In the genomic region with DNA sequence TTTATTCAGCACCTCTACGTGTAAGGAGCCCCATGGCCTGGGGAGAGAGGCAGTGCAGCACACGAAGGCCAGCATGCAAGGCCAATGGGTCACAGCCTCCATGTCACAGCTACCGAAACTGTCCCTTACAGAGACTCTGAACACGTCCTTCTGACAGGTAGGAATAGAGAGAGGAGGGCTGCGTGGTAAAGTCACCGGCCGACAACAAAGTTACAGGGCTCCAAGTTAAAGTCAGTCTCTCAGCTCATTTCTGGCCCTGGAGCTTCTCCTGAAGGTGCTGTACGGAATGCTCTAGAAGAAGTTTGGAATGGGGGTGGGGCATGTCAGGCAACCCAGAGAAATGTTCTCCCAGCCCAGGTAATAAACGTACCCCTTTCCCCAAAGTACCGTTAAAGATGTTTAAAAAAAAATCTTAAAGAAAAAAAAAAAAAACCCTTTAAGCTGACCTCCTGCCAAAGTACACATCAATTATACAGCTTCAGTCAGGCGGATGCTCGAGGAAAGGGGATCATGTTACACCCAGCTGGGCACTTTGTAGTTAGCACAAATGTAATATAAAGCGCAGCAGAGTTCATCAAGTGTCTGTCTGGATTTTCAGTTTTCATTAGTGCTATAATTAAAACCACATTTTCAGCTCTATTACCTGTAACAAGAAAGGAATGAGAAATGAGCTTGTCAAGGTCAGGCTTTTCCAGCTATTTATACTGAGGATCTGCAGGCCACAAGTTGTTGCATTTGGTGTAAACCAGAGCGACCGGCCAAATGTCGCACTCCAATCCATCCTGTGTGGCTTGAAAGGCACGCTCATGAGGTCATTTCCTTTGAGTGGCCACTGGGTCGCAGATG, we compare ENCODE assay signal across 12 cellular contexts. TPM values are rescaled to one million over a fixed set of nuclear protein-coding genes. Genes with fewer than 3 reads are reported as not detected.
DNase-seq lines count a peak whose midpoint lies in the region; ATAC-seq and TF ChIP-seq lines count a peak whose summit lies in the region.
"Had no signal": no experiment of that assay in that cellular context is flagged by ENCODE, and none has a peak within 500 bp of the region (broad histone marks: within the 10 kb centered on the region; RNA-seq: fewer than 3 reads in every experiment).

No MANE protein-coding gene starts in this region.

- DNase-seq in NCI-H2227 (lab: John Stamatoyannopoulos, UW; ENCODE audit: unreplicated experiment) = peak; percentile 16
- no peak for DNase-seq in NCI-H2227 treated with DMSO at 0.1 percent for 48 hours (lab: John Stamatoyannopoulos, UW)
- DNase-seq in NCI-H526 treated with DMSO at 0.1 percent for 48 hours (lab: John Stamatoyannopoulos, UW) = peak; percentile 15
- peak; percentile 28 for DNase-seq in fibroblast of the aortic adventitia (ENCODE audit: low read depth)
- DNase-seq in upper lobe of right lung = no peak
- DNase-seq in stimulated activated CD4-positive, alpha-beta T cell treated with anti-CD3 and anti-CD28 coated beads, Interleukin-2, amount 100 ng/mL, for 24 hours = no peak
- no peak for DNase-seq in stimulated activated CD4-positive, alpha-beta T cell treated with anti-CD3 and anti-CD28 coated beads, Interleukin-4, amount 100 ng/mL, for 24 hours
- DNase-seq in foreskin keratinocyte = no peak
- DNase-seq: 8988T; activated T-cell treated with anti-CD3 and anti-CD28 coated beads, Interleukin-2, amount 50 U/mL, for 48 hours; effector memory CD8-positive, alpha-beta T cell; left cardiac atrium had no signal

- H3K27me3 ChIP-seq in upper lobe of right lung (no peaks in the 10 kb centered on the region), foreskin keratinocyte (no peaks in the 10 kb centered on the region)

- H3K27ac ChIP-seq in upper lobe of right lung (no peak overlapping the region), foreskin keratinocyte (no peak overlapping the region)

- H3K9me3 ChIP-seq in upper lobe of right lung = no peaks in the 10 kb centered on the region

- H3K4me3 ChIP-seq in fibroblast of the aortic adventitia (ENCODE audit: low read depth, low read length) = no peak overlapping the region
- no peak overlapping the region for H3K4me3 ChIP-seq in upper lobe of right lung

- no peaks in the 10 kb centered on the region for H3K36me3 ChIP-seq in upper lobe of right lung

- ATAC-seq in upper lobe of right lung (peak; percentile 45), foreskin keratinocyte (no peak)
- ATAC-seq: effector memory CD8-positive, alpha-beta T cell had no signal

- H3K4me1 ChIP-seq in upper lobe of right lung (no peaks in the 10 kb centered on the region), foreskin keratinocyte (no peaks in the 10 kb centered on the region)

- intact Hi-C loops in upper lobe of right lung (cut with DNase I) = no loop called here

- TF ChIP-seq CTCF in fibroblast of the aortic adventitia (IDR thresholded peaks at IDR 0.05; ENCODE audit: insufficient read depth, low read length) (no peak), upper lobe of right lung (IDR thresholded peaks at IDR 0.05) (no peak), foreskin keratinocyte (conservative IDR thresholded peaks at IDR 0.05) (no peak)

RNA-seq across cellular contexts. Expression of gene CDKN3, which starts 53.3 kb away (rescaled TPM):
- total RNA-seq in fibroblast of the aortic adventitia (ENCODE audit: low replicate concordance) (10.7 and 33.4 TPM in 2 replicates), upper lobe of right lung (1.5 TPM), foreskin keratinocyte (61.1 and 79.3 TPM in 2 replicates)
- polyA plus RNA-seq in foreskin keratinocyte = 63.7 and 88.0 TPM in 2 replicates

Comparison
In these comparisons a context has a peak if more than half of its experiments do, and no peak if none do; other contexts are left out.
1. DNase-seq: peak in NCI-H2227 (single experiment), NCI-H526 treated with DMSO at 0.1 percent for 48 hours (single experiment) and fibroblast of the aortic adventitia (single experiment); none in NCI-H2227 treated with DMSO at 0.1 percent for 48 hours (single experiment), upper lobe of right lung (single experiment), stimulated activated CD4-positive, alpha-beta T cell treated with anti-CD3 and anti-CD28 coated beads, Interleukin-2, amount 100 ng/mL, for 24 hours (0 of 2), stimulated activated CD4-positive, alpha-beta T cell treated with anti-CD3 and anti-CD28 coated beads, Interleukin-4, amount 100 ng/mL, for 24 hours (single experiment) and foreskin keratinocyte (0 of 2).